ENCODE assay signal across 19 cellular contexts in genomic region chr1:111490220-111490619, GRCh38. TPM values are rescaled to one million over a fixed set of nuclear protein-coding genes. Genes with fewer than 3 reads are reported as not detected.
"Had no signal": no experiment of that assay in that cellular context is flagged by ENCODE, and none has a peak within 500 bp of the region (broad histone marks: within the 10 kb centered on the region; RNA-seq: fewer than 3 reads in every experiment).

No MANE protein-coding gene starts in this region.

- H3K27me3 ChIP-seq: breast epithelium had no signal

- H3K4me3 ChIP-seq: breast epithelium, mucosa of descending colon, thoracic aorta had no signal

- H3K4me1 ChIP-seq: breast epithelium had no signal

- H3K36me3 ChIP-seq: breast epithelium, thoracic aorta had no signal

- DNase-seq: activated CD4-positive, alpha-beta T cell treated with anti-CD3 and anti-CD28 coated beads, Interleukin-2, amount 50 U/mL, for 4 hours; activated CD4-positive, CD25-positive, alpha-beta regulatory T cell treated with anti-CD3 and anti-CD28 coated beads, Interleukin-2, amount 50 U/mL, for 72 hours; activated effector memory CD4-positive, alpha-beta T cell treated with anti-CD3 and anti-CD28 coated beads, Interleukin-2, amount 50 U/mL, for 16 hours; activated T-cell treated with anti-CD3 and anti-CD28 coated beads, Interleukin-2, amount 50 U/mL, for 4 hours; effector CD4-positive, alpha-beta T cell; hippocampal formation; occipital lobe; stimulated activated CD4-positive, alpha-beta T cell treated with anti-CD3 and anti-CD28 coated beads, Interleukin-4, amount 100 ng/mL, for 1 hour; stimulated activated CD8-positive, alpha-beta memory T cell treated with anti-CD3 and anti-CD28 coated beads, Interleukin-4, amount 100 ng/mL, for 48 hours; stimulated activated naive CD8-positive, alpha-beta T cell treated with anti-CD3 and anti-CD28 coated beads, Interleukin-15, Interleukin-2, amounts not matched to agents 100 U/mL and 50 U/mL, for 24 hours; T-helper 9 cell had no signal

- H3K9me3 ChIP-seq: breast epithelium, mucosa of descending colon, thoracic aorta had no signal

- ATAC-seq: activated T-cell treated with anti-CD3 and anti-CD28 coated beads, Interleukin-2, amount 50 U/mL, for 4 hours; stimulated activated naive CD8-positive, alpha-beta T cell treated with anti-CD3 and anti-CD28 coated beads, Interleukin-15, Interleukin-2, amounts not matched to agents 100 U/mL and 50 U/mL, for 24 hours had no signal

RNA-seq across cellular contexts. Expression of gene ADORA3, which starts 13.2 kb away (rescaled TPM):
- total RNA-seq: activated T-cell treated with anti-CD3 and anti-CD28 coated beads, Interleukin-2, amount 50 U/mL, for 4 hours; fibroblast of lung; kidney epithelial cell; natural killer cell treated with Interleukin-12 subunit alpha and Interleukin-12 subunit beta and Interleukin-15 and Interleukin-18, amount 100 ng/mL, for 72 hours; progenitor cell of endocrine pancreas; SK-MEL-5 had no signal
- polyA plus RNA-seq: fibroblast of lung had no signal

RNA-seq across cellular contexts. Expression of gene TMIGD3, which starts 13.2 kb away (rescaled TPM):
- total RNA-seq: activated T-cell treated with anti-CD3 and anti-CD28 coated beads, Interleukin-2, amount 50 U/mL, for 4 hours; fibroblast of lung; kidney epithelial cell; natural killer cell treated with Interleukin-12 subunit alpha and Interleukin-12 subunit beta and Interleukin-15 and Interleukin-18, amount 100 ng/mL, for 72 hours; progenitor cell of endocrine pancreas had no signal
- polyA plus RNA-seq: fibroblast of lung had no signal

RNA-seq across cellular contexts. Expression of gene C1orf162, which starts 16.4 kb away (rescaled TPM):
- total RNA-seq: SK-MEL-5 had no signal
